Comparison of ENCODE assay signal across 12 cellular contexts in the genomic region with DNA sequence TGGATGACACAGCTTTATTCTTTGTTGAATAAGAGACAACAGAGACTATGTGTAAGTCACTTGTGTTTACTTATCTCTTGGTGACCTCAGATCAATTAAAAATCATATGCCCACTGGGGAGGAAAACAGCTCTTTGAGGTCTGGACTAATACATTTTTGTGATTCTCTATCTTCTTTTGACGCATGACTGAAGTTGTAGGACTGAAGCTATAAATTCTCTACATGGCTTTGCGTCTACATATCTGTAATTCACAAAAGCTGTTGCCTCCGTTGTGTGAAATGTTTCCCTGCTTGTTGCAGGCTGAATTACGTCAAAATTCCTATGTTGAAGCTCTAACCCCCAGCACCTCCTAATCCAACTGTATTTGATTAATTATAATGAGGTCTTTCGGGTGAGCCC.
"Had no signal": no experiment of that assay in that cellular context is flagged by ENCODE, and none has a peak within 500 bp of the region (broad histone marks: within the 10 kb centered on the region; RNA-seq: fewer than 3 reads in every experiment).

No MANE protein-coding gene starts in this region.

- H3K9me3 ChIP-seq: left lung, lower lobe of right lung had no signal

- H3K27me3 ChIP-seq: left lung had no signal

- H3K4me1 ChIP-seq: left lung, lower lobe of right lung had no signal

- H3K4me3 ChIP-seq: left lung, lower lobe of right lung had no signal

- ATAC-seq: esophagus mucosa, left lung, lower lobe of right lung, natural killer cell, right cardiac atrium had no signal

- DNase-seq: effector memory CD4-positive, alpha-beta T cell; immature natural killer cell; left lung; lower lobe of right lung; natural killer cell; posterior cingulate gyrus; right cardiac atrium; small intestine; stimulated activated CD4-positive, alpha-beta T cell treated with anti-CD3 and anti-CD28 coated beads, Interleukin-2, amount 100 ng/mL, for 48 hours; stimulated activated naive CD4-positive, alpha-beta T cell treated with Interleukin-2 at 50 U/mL for 16 hours; trophoblast cell had no signal

- H3K27ac ChIP-seq: left lung, lower lobe of right lung had no signal

- H3K36me3 ChIP-seq: left lung, lower lobe of right lung had no signal
